8 cellular contexts compared by ENCODE assay signal in genomic region chr1:24744911-24745710, GRCh38.
DNase-seq lines count a peak whose midpoint lies in the region; ATAC-seq lines count a peak whose summit lies in the region.

Gene CLIC4, plus strand, starts transcription at chr1:24745447. Its CDS starts 107 bp downstream, at chr1:24745554.

- peaks cover 13% of the 10 kb centered on the region for H3K27me3 Mint-ChIP-seq in central memory CD8-positive, alpha-beta T cell

- H3K27ac Mint-ChIP-seq in central memory CD8-positive, alpha-beta T cell (ENCODE audit: low read depth): peak within 1 kb of the TSS; percentile 17

- peak within 1 kb of the TSS; percentile 81 for H3K4me3 Mint-ChIP-seq in central memory CD8-positive, alpha-beta T cell

- H3K4me1 Mint-ChIP-seq in central memory CD8-positive, alpha-beta T cell: peaks cover 7% of the 10 kb centered on the region

- peaks cover 8% of the 10 kb centered on the region for H3K36me3 Mint-ChIP-seq in central memory CD8-positive, alpha-beta T cell (ENCODE audit: insufficient read depth)

- DNase-seq in AG08395 (ENCODE audit: low spot score): peak; percentile 98
- DNase-seq in NCI-H345 (lab: John Stamatoyannopoulos, UW): peak; percentile 99
- peak; percentile 97 for DNase-seq in activated CD4-positive, CD25-positive, alpha-beta regulatory T cell treated with anti-CD3 and anti-CD28 coated beads, Interleukin-2, amount 50 U/mL, for 16 hours (ENCODE audit: low read depth, low spot score)
- DNase-seq in central memory CD8-positive, alpha-beta T cell (ENCODE audit: low spot score in 2 of 2): peak; percentile 96 to 98
- DNase-seq in islet precursor cell: peak; percentile 100
- peak; percentile 99 for DNase-seq in stimulated activated CD4-positive, alpha-beta T cell treated with anti-CD3 and anti-CD28 coated beads, Interleukin-12 subunit alpha, Interleukin-12 subunit beta, amount 100 ng/mL, for 48 hours (ENCODE audit: low read depth in 2 of 3, low spot score in 1 of 3)

- peak; percentile 68 for ATAC-seq in GM18909 (IDR thresholded peaks at IDR 0.05; ENCODE audit: poor library complexity, unreplicated experiment)
- ATAC-seq in HG03175 (IDR thresholded peaks at IDR 0.05; ENCODE audit: unreplicated experiment): peak; percentile 73
- peak; percentile 89 for ATAC-seq in central memory CD8-positive, alpha-beta T cell (replicated peaks; ENCODE audit: extremely low read depth, poor library complexity, severe bottlenecking)

- no peaks in the 10 kb centered on the region for H3K9me3 Mint-ChIP-seq in central memory CD8-positive, alpha-beta T cell

Comparison
In these comparisons a context has a peak if more than half of its experiments do, and no peak if none do; other contexts are left out.
1. Peak in every context shown above with its lines: DNase-seq and ATAC-seq.